Comparison of ENCODE assay signal across 20 cellular contexts in the genomic region with DNA sequence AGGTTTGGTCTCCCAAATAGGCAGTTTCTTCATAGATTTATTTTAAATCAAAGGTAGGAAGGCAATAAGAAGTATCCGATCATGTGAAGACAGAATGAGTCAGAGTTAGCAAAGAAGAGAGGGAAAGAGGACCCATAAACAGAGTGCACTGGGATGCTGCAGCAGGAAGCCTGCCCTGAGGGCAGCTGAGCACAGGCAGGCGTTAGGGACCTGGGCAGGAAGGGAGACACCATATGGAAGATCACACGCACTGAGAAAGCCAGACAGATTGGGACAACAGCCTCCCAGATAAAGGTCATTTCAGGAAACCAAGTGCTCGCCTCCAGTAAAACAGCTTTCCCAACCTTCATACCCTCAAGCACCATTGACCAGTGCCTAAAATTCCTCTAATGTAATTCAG.
DNase-seq lines count a peak whose midpoint lies in the region; ATAC-seq and TF ChIP-seq lines count a peak whose summit lies in the region.
"Had no signal": no experiment of that assay in that cellular context is flagged by ENCODE, and none has a peak within 500 bp of the region (broad histone marks: within the 10 kb centered on the region; RNA-seq: fewer than 3 reads in every experiment).

No MANE protein-coding gene starts in this region.

- peaks cover 7% of the 10 kb centered on the region for H3K4me1 Mint-ChIP-seq in MCF 10A (ENCODE audit: insufficient read depth, unreplicated experiment)

- H3K4me2 ChIP-seq in smooth muscle cell: peak overlapping the region; percentile 46

- POLR2A ChIA-PET in MCF 10A (lab: Yijun Ruan, JAX): no interaction called here

- H2AFZ ChIP-seq in smooth muscle cell (ENCODE audit: low read depth): no peak overlapping the region

- CTCF ChIA-PET in MCF 10A (lab: Yijun Ruan, JAX): interaction anchor here (0.6 kb wide), 1 partner anchor 89 kb away, joined by 3 read pairs; no protein-coding TSS in a partner anchor

- DNase-seq in MCF 10A (ENCODE audit: unreplicated experiment): no peak
- DNase-seq in breast epithelium (ENCODE audit: low spot score in 2 of 2): no peak
- DNase-seq in NCI-H1694 treated with DMSO at 0.1 percent for 48 hours (lab: John Stamatoyannopoulos, UW): peak; percentile 78
- DNase-seq in epidermal melanocyte (ENCODE audit: insufficient read length, low spot score): peak; percentile 36
- DNase-seq in smooth muscle cell (lab: John Stamatoyannopoulos, UW; ENCODE audit: unreplicated experiment): no peak
- DNase-seq in left cardiac atrium: no peak
- DNase-seq: activated CD4-positive, alpha-beta T cell treated with anti-CD3 and anti-CD28 coated beads, Interleukin-2, amount 50 U/mL, for 48 hours; activated T-cell treated with anti-CD3 and anti-CD28 coated beads, Interleukin-2, amount 50 U/mL, for 1 hour; CD8-positive, alpha-beta T cell; GDM1; kidney glomerular epithelial cell; mucosa of descending colon; NCI-H2081 treated with DMSO at 0.1 percent for 48 hours; NCI-H748 treated with DMSO at 0.1 percent for 48 hours had no signal

- H3K4me1 ChIP-seq in breast epithelium: no peaks in the 10 kb centered on the region
- no peaks in the 10 kb centered on the region for H3K4me1 ChIP-seq in smooth muscle cell (ENCODE audit: low read depth)
- H3K4me1 ChIP-seq: right atrium auricular region had no signal

- H3K27me3 Mint-ChIP-seq in MCF 10A (ENCODE audit: insufficient read depth, unreplicated experiment): no peaks in the 10 kb centered on the region

- no peak overlapping the region for H3K4me3 Mint-ChIP-seq in MCF 10A (ENCODE audit: unreplicated experiment)
- H3K4me3 Mint-ChIP-seq: CD8-positive, alpha-beta T cell; stimulated activated naive CD8-positive, alpha-beta T cell treated with anti-CD3 and anti-CD28 coated beads, Interleukin-15, Interleukin-2, amounts not matched to agents 100 ng/mL and 50 ng/mL, for 24 hours had no signal

- no peaks in the 10 kb centered on the region for H3K9me3 ChIP-seq in breast epithelium
- no peaks in the 10 kb centered on the region for H3K9me3 ChIP-seq in smooth muscle cell (replicated peaks; ENCODE audit: low read depth)
- H3K9me3 ChIP-seq: mucosa of descending colon, neutrophil, right atrium auricular region had no signal

- TF ChIP-seq CTCF in MCF 10A (IDR thresholded peaks at IDR 0.05; ENCODE audit: unreplicated experiment) (no peak), breast epithelium (IDR thresholded peaks at IDR 0.05) (no peak), smooth muscle cell (IDR thresholded peaks at IDR 0.05; ENCODE audit: borderline replicate concordance, insufficient read depth, poor library complexity, severe bottlenecking) (no peak)

- BruUV-seq in MCF 10A (replicated peaks; lab: Mats Ljungman, UMichigan): no TSS peak

- peaks cover 7% of the 10 kb centered on the region for H3K9me3 Mint-ChIP-seq in MCF 10A (ENCODE audit: unreplicated experiment)
- H3K9me3 Mint-ChIP-seq: CD8-positive, alpha-beta T cell; stimulated activated naive CD8-positive, alpha-beta T cell treated with anti-CD3 and anti-CD28 coated beads, Interleukin-15, Interleukin-2, amounts not matched to agents 100 ng/mL and 50 ng/mL, for 24 hours had no signal

- no peaks in the 10 kb centered on the region for H3K36me3 Mint-ChIP-seq in MCF 10A (ENCODE audit: insufficient read depth, unreplicated experiment)
- H3K36me3 Mint-ChIP-seq: CD8-positive, alpha-beta T cell had no signal

- H3K27ac Mint-ChIP-seq in MCF 10A (ENCODE audit: low read depth, unreplicated experiment): peak overlapping the region; percentile 55
- H3K27ac Mint-ChIP-seq: CD8-positive, alpha-beta T cell; stimulated activated naive CD8-positive, alpha-beta T cell treated with anti-CD3 and anti-CD28 coated beads, Interleukin-15, Interleukin-2, amounts not matched to agents 100 ng/mL and 50 ng/mL, for 24 hours had no signal

- intact Hi-C loops in MCF 10A (cut with micrococcal nuclease) (no loop called here), breast epithelium (cut with DNase I; ENCODE audit: low total_unique reads) (no loop called here), left cardiac atrium (cut with DNase I) (no loop called here)

- no peaks in the 10 kb centered on the region for H3F3A ChIP-seq in smooth muscle cell (ENCODE audit: low read depth)

- no peak for TF ChIP-seq POLR2A in breast epithelium (IDR thresholded peaks at IDR 0.05)

- no peaks in the 10 kb centered on the region for H4K20me1 ChIP-seq in smooth muscle cell (ENCODE audit: low read depth)

- H3K4me3 ChIP-seq in breast epithelium: no peak overlapping the region
- H3K4me3 ChIP-seq in smooth muscle cell: no peak overlapping the region
- H3K4me3 ChIP-seq: GM12878, mucosa of descending colon, right atrium auricular region had no signal

- no peaks in the 10 kb centered on the region for H3K79me2 ChIP-seq in smooth muscle cell (ENCODE audit: low read depth)

- no peaks in the 10 kb centered on the region for H3K27me3 ChIP-seq in breast epithelium
- no peaks in the 10 kb centered on the region for H3K27me3 ChIP-seq in smooth muscle cell (ENCODE audit: low read depth)
- H3K27me3 ChIP-seq: neutrophil, right atrium auricular region had no signal

- H3K9ac ChIP-seq in smooth muscle cell (ENCODE audit: low read depth): peak overlapping the region; percentile 33

- ATAC-seq in HG03521 (IDR thresholded peaks at IDR 0.05; ENCODE audit: unreplicated experiment): no peak
- ATAC-seq in GM19452 (IDR thresholded peaks at IDR 0.05; ENCODE audit: unreplicated experiment): no peak
- no peak for ATAC-seq in left cardiac atrium
- ATAC-seq: CD8-positive, alpha-beta T cell; GM12878; mucosa of descending colon had no signal

- H3K27ac ChIP-seq in breast epithelium (no peak overlapping the region), smooth muscle cell (ENCODE audit: low read depth) (peak overlapping the region; percentile 69)
- H3K27ac ChIP-seq: neutrophil, right atrium auricular region had no signal

- H3K36me3 ChIP-seq in breast epithelium: no peaks in the 10 kb centered on the region
- H3K36me3 ChIP-seq in smooth muscle cell (ENCODE audit: low read depth): no peaks in the 10 kb centered on the region
- H3K36me3 ChIP-seq: neutrophil, right atrium auricular region had no signal

- 23% methylated on average over 4 of the region's 4 CpGs for WGBS in smooth muscle cell (ENCODE audit: low lambda C conversion rate)

Comparison
In these comparisons a context has a peak if more than half of its experiments do, and no peak if none do; other contexts are left out.
1. DNase-seq: peak in NCI-H1694 treated with DMSO at 0.1 percent for 48 hours (single experiment) and epidermal melanocyte (single experiment); none in MCF 10A (single experiment), breast epithelium (0 of 2), smooth muscle cell (single experiment) and left cardiac atrium (single experiment).